7 cellular contexts compared by ENCODE assay signal in the genomic region with DNA sequence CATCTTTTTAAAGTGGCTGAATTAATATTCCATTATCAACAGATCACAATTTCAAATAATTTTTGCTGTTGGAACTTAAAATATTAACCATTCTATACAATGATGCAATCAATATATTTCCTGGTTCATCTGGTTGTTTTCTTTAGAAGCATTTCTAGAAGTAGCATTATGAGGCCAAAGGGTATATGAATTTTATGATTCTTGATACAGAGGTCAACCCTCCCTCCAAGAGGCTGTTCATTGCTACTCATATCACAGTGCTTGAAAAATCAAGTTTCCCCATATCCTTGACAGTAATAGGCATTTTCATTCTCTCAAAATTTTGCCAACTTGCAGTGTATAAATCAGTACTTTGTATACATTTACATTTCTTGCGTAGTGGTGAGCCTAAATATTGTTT.
"Had no signal": no experiment of that assay in that cellular context is flagged by ENCODE, and none has a peak within 500 bp of the region (broad histone marks: within the 10 kb centered on the region; RNA-seq: fewer than 3 reads in every experiment).

No MANE protein-coding gene starts in this region.

- H3K9ac ChIP-seq: KMS-11 had no signal

- H3K27ac Mint-ChIP-seq: IgD-negative memory B cell had no signal

- H3K4me3 Mint-ChIP-seq: IgD-negative memory B cell had no signal

- H3K27ac ChIP-seq: HL-60, KMS-11 had no signal

- DNase-seq: KBM-7, KG1 had no signal

- H3K4me3 ChIP-seq: K562 had no signal

- H3K27me3 Mint-ChIP-seq: IgD-negative memory B cell had no signal

- FAIRE-seq: HTR-8/SVneo, K562 had no signal

- H3K4me1 Mint-ChIP-seq: IgD-negative memory B cell had no signal

- ATAC-seq: K562 had no signal

- H3K36me3 Mint-ChIP-seq: IgD-negative memory B cell had no signal

- H3K4me2 ChIP-seq: KMS-11 had no signal
